ENCODE assay signal across 18 cellular contexts in genomic region chr1:58438468-58438867, GRCh38.
"Had no signal": no experiment of that assay in that cellular context is flagged by ENCODE, and none has a peak within 500 bp of the region (broad histone marks: within the 10 kb centered on the region; RNA-seq: fewer than 3 reads in every experiment).

No MANE protein-coding gene starts in this region.

- H3K36me3 ChIP-seq: colonic mucosa, esophagus squamous epithelium, lower lobe of right lung had no signal

- H3K4me1 Mint-ChIP-seq: memory B cell had no signal

- ATAC-seq: gastroesophageal sphincter; lower lobe of right lung; natural killer cell treated with Interleukin-12 subunit alpha and Interleukin-12 subunit beta and Interleukin-15 and Interleukin-18, amount 100 ng/mL, for 72 hours; psoas muscle had no signal

- H3K9me3 ChIP-seq: colonic mucosa, esophagus squamous epithelium, gastroesophageal sphincter, lower lobe of right lung, psoas muscle, stomach had no signal

- H3K36me3 Mint-ChIP-seq: natural killer cell treated with Interleukin-12 subunit alpha and Interleukin-12 subunit beta and Interleukin-15 and Interleukin-18, amount 100 ng/mL, for 72 hours had no signal

- H3K9me3 Mint-ChIP-seq: memory B cell; natural killer cell treated with Interleukin-12 subunit alpha and Interleukin-12 subunit beta and Interleukin-15 and Interleukin-18, amount 100 ng/mL, for 72 hours had no signal

- H3K27me3 ChIP-seq: colonic mucosa, esophagus squamous epithelium, gastroesophageal sphincter, stomach had no signal

- DNase-seq: colonic mucosa; dermis blood vessel endothelial cell; esophagus squamous epithelium; foreskin fibroblast; glutamatergic neuron; lower lobe of right lung; midbrain; psoas muscle; retina; small intestine; stimulated activated CD4-positive, alpha-beta T cell treated with anti-CD3 and anti-CD28 coated beads, Interleukin-12 subunit alpha, Interleukin-12 subunit beta, amount 100 ng/mL, for 4 hours; stimulated activated naive CD4-positive, alpha-beta T cell; stomach; substantia nigra; trophoblast cell had no signal

- H3K27ac ChIP-seq: colonic mucosa, esophagus squamous epithelium, gastroesophageal sphincter, lower lobe of right lung, psoas muscle, stomach had no signal

- H3K4me3 Mint-ChIP-seq: memory B cell; natural killer cell treated with Interleukin-12 subunit alpha and Interleukin-12 subunit beta and Interleukin-15 and Interleukin-18, amount 100 ng/mL, for 72 hours had no signal

- H3K27ac Mint-ChIP-seq: memory B cell; natural killer cell treated with Interleukin-12 subunit alpha and Interleukin-12 subunit beta and Interleukin-15 and Interleukin-18, amount 100 ng/mL, for 72 hours had no signal

- FAIRE-seq: small intestine had no signal

- H3K4me3 ChIP-seq: colonic mucosa, esophagus squamous epithelium, gastroesophageal sphincter, lower lobe of right lung, psoas muscle, stomach had no signal

- H3K4me1 ChIP-seq: colonic mucosa, esophagus squamous epithelium, gastroesophageal sphincter, lower lobe of right lung, stomach had no signal

- H3K27me3 Mint-ChIP-seq: memory B cell; natural killer cell treated with Interleukin-12 subunit alpha and Interleukin-12 subunit beta and Interleukin-15 and Interleukin-18, amount 100 ng/mL, for 72 hours had no signal
